Comparison of ENCODE assay signal across 8 cellular contexts in genomic region chr12:133081408-133081806, GRCh38. TPM values are rescaled to one million over a fixed set of nuclear protein-coding genes. Genes with fewer than 3 reads are reported as not detected.
DNase-seq lines count a peak whose midpoint lies in the region; ATAC-seq lines count a peak whose summit lies in the region.

No MANE protein-coding gene starts in this region.

- no peak overlapping the region for H3K9ac ChIP-seq in iPS-20b (ENCODE audit: low read depth, low read length)

- H3K4me3 ChIP-seq in iPS-20b (ENCODE audit: low read length) (peak overlapping the region; percentile 86), thymus (ENCODE audit: low read length) (peak overlapping the region; percentile 26)

- 71% methylated on average over 9 of the region's 9 CpGs for WGBS in thymus

- H3K27ac Mint-ChIP-seq in activated naive CD4-positive, alpha-beta T cell treated with anti-CD3 and anti-CD28 coated beads, Interleukin-2, amount 10 ng/mL, durations not matched to agents 7 days and 5 days = no peak overlapping the region
- H3K27ac Mint-ChIP-seq in activated T-helper 1 cell treated with anti-CD3 and anti-CD28 coated beads, Interleukin-12 subunit alpha, Interleukin-12 subunit beta, Interleukin-2, Interleukin-4 antibody, amounts not matched to agents 30 ng/mL and 10 ng/mL and 1 ng/mL, durations not matched to agents 14 hours and 24 hours and 36 hours = peak overlapping the region; percentile 84

- peaks cover 49% of the 10 kb centered on the region for H3K9me3 Mint-ChIP-seq in activated naive CD4-positive, alpha-beta T cell treated with anti-CD3 and anti-CD28 coated beads, Interleukin-2, amount 10 ng/mL, durations not matched to agents 7 days and 5 days
- H3K9me3 Mint-ChIP-seq in activated T-helper 1 cell treated with anti-CD3 and anti-CD28 coated beads, Interleukin-12 subunit alpha, Interleukin-12 subunit beta, Interleukin-2, Interleukin-4 antibody, amounts not matched to agents 30 ng/mL and 10 ng/mL and 1 ng/mL, durations not matched to agents 14 hours and 24 hours and 36 hours = peaks cover 50% of the 10 kb centered on the region

- H3K36me3 Mint-ChIP-seq in activated naive CD4-positive, alpha-beta T cell treated with anti-CD3 and anti-CD28 coated beads, Interleukin-2, amount 10 ng/mL, durations not matched to agents 7 days and 5 days = peaks cover 55% of the 10 kb centered on the region
- H3K36me3 Mint-ChIP-seq in activated T-helper 1 cell treated with anti-CD3 and anti-CD28 coated beads, Interleukin-12 subunit alpha, Interleukin-12 subunit beta, Interleukin-2, Interleukin-4 antibody, amounts not matched to agents 30 ng/mL and 10 ng/mL and 1 ng/mL, durations not matched to agents 14 hours and 24 hours and 36 hours (ENCODE audit: low read depth) = peaks cover 43% of the 10 kb centered on the region

- DNase-seq in activated naive CD4-positive, alpha-beta T cell treated with anti-CD3 and anti-CD28 coated beads, Interleukin-2, amount 10 ng/mL, durations not matched to agents 7 days and 5 days = peak; percentile 22
- DNase-seq in activated naive CD4-positive, alpha-beta T cell treated with Interleukin-2 at 50 U/mL for 16 hours = no peak
- no peak for DNase-seq in activated T-helper 1 cell treated with anti-CD3 and anti-CD28 coated beads, Interleukin-12 subunit alpha, Interleukin-12 subunit beta, Interleukin-2, Interleukin-4 antibody, amounts not matched to agents 30 ng/mL and 10 ng/mL and 1 ng/mL, durations not matched to agents 14 hours and 24 hours and 36 hours (ENCODE audit: low spot score)
- DNase-seq in Kasumi-1 (lab: John Stamatoyannopoulos, UW) = no peak

- no peaks in the 10 kb centered on the region for H3K27me3 Mint-ChIP-seq in activated naive CD4-positive, alpha-beta T cell treated with anti-CD3 and anti-CD28 coated beads, Interleukin-2, amount 10 ng/mL, durations not matched to agents 7 days and 5 days
- H3K27me3 Mint-ChIP-seq in activated T-helper 1 cell treated with anti-CD3 and anti-CD28 coated beads, Interleukin-12 subunit alpha, Interleukin-12 subunit beta, Interleukin-2, Interleukin-4 antibody, amounts not matched to agents 30 ng/mL and 10 ng/mL and 1 ng/mL, durations not matched to agents 14 hours and 24 hours and 36 hours (ENCODE audit: insufficient read depth) = no peaks in the 10 kb centered on the region

- H3K27me3 ChIP-seq in iPS-20b (ENCODE audit: insufficient read depth, low read length) (no peaks in the 10 kb centered on the region), thymus (ENCODE audit: control insufficient read depth, insufficient read depth) (no peaks in the 10 kb centered on the region)

- H3K9me3 ChIP-seq in iPS-20b (ENCODE audit: insufficient read depth, low read depth, low read length) (peaks cover 85% of the 10 kb centered on the region), thymus (ENCODE audit: control insufficient read depth) (peaks cover 14% of the 10 kb centered on the region)

- H3K4me3 Mint-ChIP-seq in activated naive CD4-positive, alpha-beta T cell treated with anti-CD3 and anti-CD28 coated beads, Interleukin-2, amount 10 ng/mL, durations not matched to agents 7 days and 5 days = no peak overlapping the region
- no peak overlapping the region for H3K4me3 Mint-ChIP-seq in activated T-helper 1 cell treated with anti-CD3 and anti-CD28 coated beads, Interleukin-12 subunit alpha, Interleukin-12 subunit beta, Interleukin-2, Interleukin-4 antibody, amounts not matched to agents 30 ng/mL and 10 ng/mL and 1 ng/mL, durations not matched to agents 14 hours and 24 hours and 36 hours

- H3K27ac ChIP-seq in iPS-20b (ENCODE audit: low read length) (no peak overlapping the region), thymus (ENCODE audit: low read depth) (peak overlapping the region; percentile 42)

- CTCF ChIA-PET in activated naive CD4-positive, alpha-beta T cell treated with anti-CD3 and anti-CD28 coated beads, Interleukin-2, amount 10 ng/mL, durations not matched to agents 7 days and 5 days (lab: Charles Lee) = interaction anchor here (2.1 kb wide), 1 partner anchor 100 kb away, joined by 6 read pairs; the partner anchor contains the start of gene ZNF268

- peaks cover 17% of the 10 kb centered on the region for H3K4me1 Mint-ChIP-seq in activated naive CD4-positive, alpha-beta T cell treated with anti-CD3 and anti-CD28 coated beads, Interleukin-2, amount 10 ng/mL, durations not matched to agents 7 days and 5 days
- no peaks in the 10 kb centered on the region for H3K4me1 Mint-ChIP-seq in activated T-helper 1 cell treated with anti-CD3 and anti-CD28 coated beads, Interleukin-12 subunit alpha, Interleukin-12 subunit beta, Interleukin-2, Interleukin-4 antibody, amounts not matched to agents 30 ng/mL and 10 ng/mL and 1 ng/mL, durations not matched to agents 14 hours and 24 hours and 36 hours (ENCODE audit: low read depth)

- intact Hi-C loops in activated T-helper 1 cell treated with anti-CD3 and anti-CD28 coated beads, Interleukin-12 subunit alpha, Interleukin-12 subunit beta, Interleukin-2, Interleukin-4 antibody, amounts not matched to agents 30 ng/mL and 10 ng/mL and 1 ng/mL, durations not matched to agents 14 hours and 24 hours and 36 hours (cut with micrococcal nuclease) = no loop called here

- H3K36me3 ChIP-seq in iPS-20b (ENCODE audit: insufficient read depth, low read depth, low read length) (peaks cover 49% of the 10 kb centered on the region), thymus (ENCODE audit: control insufficient read depth, insufficient read depth) (peaks cover 26% of the 10 kb centered on the region)

- ATAC-seq in GM18498 (IDR thresholded peaks at IDR 0.05; ENCODE audit: unreplicated experiment) = no peak
- no peak for ATAC-seq in GM18519 (IDR thresholded peaks at IDR 0.05; ENCODE audit: low FRiP score, unreplicated experiment)

- H3K4me1 ChIP-seq in iPS-20b (ENCODE audit: insufficient read depth, low read length) (no peaks in the 10 kb centered on the region; the same call in 1 of the 2 replicates), thymus (ENCODE audit: control insufficient read depth, insufficient read depth, low read length) (peaks cover 2% of the 10 kb centered on the region)

RNA-seq across cellular contexts. Expression of gene ZNF140, which starts 0.7 kb away (rescaled TPM):
- 15.0 and 15.1 TPM in 2 replicates for total RNA-seq in activated T-helper 1 cell treated with anti-CD3 and anti-CD28 coated beads, Interleukin-12 subunit alpha, Interleukin-12 subunit beta, Interleukin-2, Interleukin-4 antibody, amounts not matched to agents 30 ng/mL and 10 ng/mL and 1 ng/mL, durations not matched to agents 14 hours and 24 hours and 36 hours
- polyA plus RNA-seq in thymus = 32.7 TPM

RNA-seq across cellular contexts. Expression of gene ZNF84, which starts 44.1 kb away (rescaled TPM):
- 18.3 and 21.2 TPM in 2 replicates for total RNA-seq in activated T-helper 1 cell treated with anti-CD3 and anti-CD28 coated beads, Interleukin-12 subunit alpha, Interleukin-12 subunit beta, Interleukin-2, Interleukin-4 antibody, amounts not matched to agents 30 ng/mL and 10 ng/mL and 1 ng/mL, durations not matched to agents 14 hours and 24 hours and 36 hours
- 24.6 TPM for polyA plus RNA-seq in thymus

RNA-seq across cellular contexts. Expression of gene ZNF891, which starts 48.7 kb away (rescaled TPM):
- 2.3 and 2.4 TPM in 2 replicates for total RNA-seq in activated T-helper 1 cell treated with anti-CD3 and anti-CD28 coated beads, Interleukin-12 subunit alpha, Interleukin-12 subunit beta, Interleukin-2, Interleukin-4 antibody, amounts not matched to agents 30 ng/mL and 10 ng/mL and 1 ng/mL, durations not matched to agents 14 hours and 24 hours and 36 hours
- polyA plus RNA-seq in thymus = 1.4 TPM

RNA-seq across cellular contexts. Expression of gene ZNF10, which starts 49.0 kb away (rescaled TPM):
- 5.1 and 6.4 TPM in 2 replicates for total RNA-seq in activated T-helper 1 cell treated with anti-CD3 and anti-CD28 coated beads, Interleukin-12 subunit alpha, Interleukin-12 subunit beta, Interleukin-2, Interleukin-4 antibody, amounts not matched to agents 30 ng/mL and 10 ng/mL and 1 ng/mL, durations not matched to agents 14 hours and 24 hours and 36 hours
- polyA plus RNA-seq in thymus = 15.2 TPM
